ENCODE assay signal across 23 cellular contexts in the genomic region with DNA sequence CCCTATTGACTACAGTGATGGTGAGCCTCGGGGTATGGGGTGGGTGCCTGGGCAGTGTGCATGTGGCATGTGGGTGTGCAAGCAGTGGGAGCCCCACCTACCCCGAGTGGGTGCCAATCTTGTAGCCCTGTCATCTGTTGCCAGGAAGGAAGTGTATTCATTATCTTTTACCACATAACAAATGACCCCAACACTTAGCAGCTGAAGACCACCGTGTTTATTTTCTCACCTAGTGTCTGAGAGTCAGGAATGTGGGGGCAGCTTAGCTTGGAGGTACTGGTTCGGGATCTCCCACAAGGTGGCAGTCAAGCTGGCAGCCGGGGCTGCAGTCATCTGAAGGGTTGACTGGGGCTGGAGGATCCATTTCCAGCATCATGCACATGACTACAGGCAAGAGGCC. TPM values are rescaled to one million over a fixed set of nuclear protein-coding genes. Genes with fewer than 3 reads are reported as not detected.
DNase-seq lines count a peak whose midpoint lies in the region; ATAC-seq, FAIRE-seq and TF ChIP-seq lines count a peak whose summit lies in the region.
"Had no signal": no experiment of that assay in that cellular context is flagged by ENCODE, and none has a peak within 500 bp of the region (broad histone marks: within the 10 kb centered on the region; RNA-seq: fewer than 3 reads in every experiment).

No MANE protein-coding gene starts in this region.

- CTCF ChIA-PET in K562 (lab: Yijun Ruan, JAX; ENCODE audit: low intra/inter-chr PET ratio): no interaction called here
- CTCF ChIA-PET in HepG2 (lab: Yijun Ruan, JAX; ENCODE audit: low intra/inter-chr PET ratio, low total read pairs): interaction anchor here (2.4 kb wide), 1 partner anchor 112 kb away, joined by 6 read pairs; no protein-coding TSS in a partner anchor

- in situ Hi-C loops in K562 (cut with MboI): no loop called here
- in situ Hi-C loops in HepG2 (cut with HindIII; ENCODE audit: extremely low pct_ligation_motif_present, low pct_unique_long_range_greater_than_20kb): no loop called here

- H3K9me3 ChIP-seq in DOHH2 (ENCODE audit: control insufficient read depth, insufficient read depth, low read length) (no peaks in the 10 kb centered on the region), Karpas-422 (ENCODE audit: low read length) (no peaks in the 10 kb centered on the region), K562 (replicated peaks; ENCODE audit: control insufficient read depth, insufficient read depth, low read depth, low read length) (no peaks in the 10 kb centered on the region), HepG2 (ENCODE audit: low read length) (no peaks in the 10 kb centered on the region)
- H3K9me3 ChIP-seq: MG63 had no signal

- POLR2A ChIA-PET in K562 (lab: Yijun Ruan, JAX): interaction anchor here (0.5 to 2.0 kb wide), 5 partner anchors 8 to 13 kb away, joined by 3 to 6 read pairs (median 4); no protein-coding TSS in a partner anchor
- POLR2A ChIA-PET in HepG2 (lab: Yijun Ruan, JAX): interaction anchor here (1.1 kb wide), 1 partner anchor 204 kb away, joined by 3 read pairs; no protein-coding TSS in a partner anchor

- H3K27me3 ChIP-seq in DOHH2 (ENCODE audit: control insufficient read depth, low read length) (no peaks in the 10 kb centered on the region), Karpas-422 (ENCODE audit: low read length) (no peaks in the 10 kb centered on the region), K562 (ENCODE audit: control insufficient read depth in 2 of 2, insufficient read depth in 2 of 2, low read length in 2 of 2) (no peaks in the 10 kb centered on the region), HepG2 (ENCODE audit: control insufficient read depth in 1 of 2, insufficient read depth in 2 of 2, low read length in 2 of 2) (no peaks in the 10 kb centered on the region)
- H3K27me3 ChIP-seq: MG63 had no signal

- FAIRE-seq in K562 (lab: Jason Lieb, UNC) (no peak), HepG2 (lab: Jason Lieb, UNC) (no peak)
- FAIRE-seq: islet of Langerhans, TTC549 had no signal

- BruUV-seq in K562 (replicated peaks; lab: Mats Ljungman, UMichigan) (no TSS peak), HepG2 (replicated peaks; lab: Mats Ljungman, UMichigan) (no TSS peak)

- H3K9ac ChIP-seq in Karpas-422 (ENCODE audit: low read length): no peak overlapping the region
- no peak overlapping the region for H3K9ac ChIP-seq in K562 (ENCODE audit: insufficient read depth in 1 of 2, low read depth in 2 of 2, low read length in 2 of 2)
- no peak overlapping the region for H3K9ac ChIP-seq in HepG2 (ENCODE audit: insufficient read depth, low read depth, low read length)

- TF ChIP-seq EP300 in K562 (IDR thresholded peaks at IDR 0.05; ENCODE audit: low read length) (no peak), HepG2 (IDR thresholded peaks at IDR 0.05; ENCODE audit: low read depth in 2 of 2, low read length in 2 of 2) (no peak), HepG2 (CRISPR knock-in tag; IDR thresholded peaks at IDR 0.05; ENCODE audit: borderline replicate concordance) (no peak)

- intact Hi-C loops in K562 (cut with micrococcal nuclease): no loop called here
- intact Hi-C loops in HepG2 (cut with micrococcal nuclease; ENCODE audit: unreplicated experiment): no loop called here

- 85% methylated on average over 5 of the region's 5 CpGs for WGBS in K562 (ENCODE audit: insufficient coverage, low coverage, missing lambda C conversion rate)
- WGBS in HepG2 (ENCODE audit: low lambda C conversion rate): 93% methylated on average over 5 of the region's 5 CpGs

- no peaks in the 10 kb centered on the region for H3K9me1 ChIP-seq in K562 (ENCODE audit: control insufficient read depth, insufficient read depth, low read length)

- TF ChIP-seq RAD21 in K562 (CRISPR knock-in tag; conservative IDR thresholded peaks at IDR 0.05 in 1 of 2, IDR thresholded peaks at IDR 0.05 in 1 of 2) (no peak), HepG2 (CRISPR knock-in tag; IDR thresholded peaks at IDR 0.05) (no peak)

- H2AFZ ChIP-seq in Karpas-422 (ENCODE audit: low read length) (no peak overlapping the region), K562 (ENCODE audit: low read depth, low read length) (no peak overlapping the region), HepG2 (ENCODE audit: low read length) (no peak overlapping the region)

- H3K27ac ChIP-seq in DOHH2 (ENCODE audit: low read depth, low read length) (no peak overlapping the region), Karpas-422 (ENCODE audit: low read length) (no peak overlapping the region), K562 (ENCODE audit: extremely low read depth, low read depth, low read length) (no peak overlapping the region), HepG2 (ENCODE audit: extremely low read length, insufficient read depth, low read length) (no peak overlapping the region)

- DNase-seq in Karpas-422 (peak; percentile 43), K562 (ENCODE audit: extremely low read depth in 1 of 4, low spot score in 3 of 4) (no peak), HepG2 (ENCODE audit: low spot score) (no peak), NCI-H1436 treated with DMSO at 0.1 percent for 48 hours (lab: John Stamatoyannopoulos, UW) (no peak), AG08396 (ENCODE audit: low spot score) (no peak), NCI-H526 treated with DMSO at 0.1 percent for 48 hours (lab: John Stamatoyannopoulos, UW) (no peak)
- DNase-seq in central memory CD4-positive, alpha-beta T cell: no peak
- DNase-seq: activated CD4-positive, alpha-beta T cell treated with anti-CD3 and anti-CD28 coated beads for 1 hour; activated naive CD8-positive, alpha-beta T cell treated with anti-CD3 and anti-CD28 coated beads, Interleukin-2, amount 50 U/mL, for 24 hours; activated T-cell treated with anti-CD3 and anti-CD28 coated beads, Interleukin-2, amount 50 U/mL, for 24 hours; C1 segment of cervical spinal cord; COR-L47; left ventricle myocardium superior; MG63; naive thymus-derived CD4-positive, alpha-beta T cell; NCI-H1417 treated with DMSO at 0.1 percent for 48 hours; NCI-H2107; NK-92 treated with Interleukin-12 subunit alpha and Interleukin-12 subunit beta, amount 100 ng/mL, for 24 hours; nucleus accumbens; stimulated activated naive CD4-positive, alpha-beta T cell treated with Interleukin-2 at 50 U/mL for 16 hours had no signal

- H3K9me2 ChIP-seq in DOHH2 (replicated peaks; ENCODE audit: control insufficient read depth, low read length) (no peaks in the 10 kb centered on the region), Karpas-422 (replicated peaks; ENCODE audit: insufficient read depth, low read length) (no peaks in the 10 kb centered on the region)

- H3K4me2 ChIP-seq in DOHH2 (ENCODE audit: low read length): no peak overlapping the region
- no peak overlapping the region for H3K4me2 ChIP-seq in Karpas-422 (ENCODE audit: low read depth, low read length, poor library complexity, severe bottlenecking)
- no peak overlapping the region for H3K4me2 ChIP-seq in K562 (ENCODE audit: insufficient read depth, low read length)
- H3K4me2 ChIP-seq in HepG2 (ENCODE audit: low read depth, low read length): no peak overlapping the region

- H3K4me1 ChIP-seq in DOHH2 (ENCODE audit: control insufficient read depth, low read length): no peaks in the 10 kb centered on the region
- H3K4me1 ChIP-seq in Karpas-422 (ENCODE audit: low read length): no peaks in the 10 kb centered on the region
- H3K4me1 ChIP-seq in K562 (replicated peaks in 1 of 2; ENCODE audit: control insufficient read depth in 2 of 2, insufficient read depth in 2 of 2, low read length in 2 of 2): peaks cover 0 to 5% of the 10 kb centered on the region in 2 experiments; a peak in 1 of 5 replicates
- no peaks in the 10 kb centered on the region for H3K4me1 ChIP-seq in HepG2 (ENCODE audit: insufficient read depth, low read length)

- peak; percentile 17 for TF ChIP-seq CTCF in DOHH2 (IDR thresholded peaks at IDR 0.05; ENCODE audit: low read depth, low read length, poor library complexity, severe bottlenecking)
- no peak for TF ChIP-seq CTCF in K562 (IDR thresholded peaks at IDR 0.05 in 2 of 3, conservative IDR thresholded peaks at IDR 0.05 in 1 of 3; ENCODE audit: insufficient read depth in 2 of 3, low read depth in 1 of 3, low read length in 3 of 3)
- peak; percentile 45 for TF ChIP-seq CTCF in HepG2 (CRISPR knock-in tag; IDR thresholded peaks at IDR 0.05)

- H3K79me2 ChIP-seq in DOHH2 (ENCODE audit: control insufficient read depth, low read length) (no peaks in the 10 kb centered on the region), Karpas-422 (ENCODE audit: low read length) (no peaks in the 10 kb centered on the region), K562 (ENCODE audit: control insufficient read depth, insufficient read depth, low read length) (no peaks in the 10 kb centered on the region), HepG2 (ENCODE audit: insufficient read depth, low read length) (no peaks in the 10 kb centered on the region)

- ATAC-seq in K562: no peak; the same call in 2 of the 3 replicates
- peak; percentile 22; the same call in 2 of the 3 replicates for ATAC-seq in HepG2
- ATAC-seq: activated naive CD8-positive, alpha-beta T cell treated with anti-CD3 and anti-CD28 coated beads, Interleukin-2, amount 50 U/mL, for 24 hours; left ventricle myocardium superior; naive thymus-derived CD4-positive, alpha-beta T cell had no signal

- no peaks in the 10 kb centered on the region for H3F3A ChIP-seq in DOHH2 (ENCODE audit: control insufficient read depth, insufficient read depth)

- no peak overlapping the region for H3K4me3 ChIP-seq in DOHH2 (ENCODE audit: low read length)
- no peak overlapping the region for H3K4me3 ChIP-seq in Karpas-422 (ENCODE audit: low read length)
- no peak overlapping the region for H3K4me3 ChIP-seq in K562
- H3K4me3 ChIP-seq in HepG2 (replicated peaks in 1 of 3; ENCODE audit: insufficient read depth in 1 of 3, low read depth in 2 of 3, low read length in 3 of 3): no peak overlapping the region
- H3K4me3 ChIP-seq: MG63 had no signal

- H4K20me1 ChIP-seq in DOHH2 (ENCODE audit: control insufficient read depth, insufficient read depth, low read depth, low read length) (no peaks in the 10 kb centered on the region), Karpas-422 (ENCODE audit: insufficient read depth, low read depth, low read length) (no peaks in the 10 kb centered on the region), K562 (replicated peaks; ENCODE audit: control insufficient read depth, insufficient read depth, low read length) (no peaks in the 10 kb centered on the region), HepG2 (ENCODE audit: insufficient read depth, low read length) (no peaks in the 10 kb centered on the region)

- TF ChIP-seq POLR2A in K562 (conservative IDR thresholded peaks at IDR 0.05): no peak
- no peak for TF ChIP-seq POLR2A in HepG2 (IDR thresholded peaks at IDR 0.05; ENCODE audit: insufficient read depth in 1 of 2, low read depth in 2 of 2, low read length in 2 of 2)

- H3K36me3 ChIP-seq in DOHH2 (ENCODE audit: control insufficient read depth, low read length) (peaks cover 12% of the 10 kb centered on the region), Karpas-422 (ENCODE audit: insufficient read depth, low read length) (no peaks in the 10 kb centered on the region), K562 (ENCODE audit: control insufficient read depth, insufficient read depth, low read length) (peaks cover 97% of the 10 kb centered on the region; the same call in 2 of the 3 replicates), HepG2 (replicated peaks in 1 of 2; ENCODE audit: control insufficient read depth in 1 of 2, insufficient read depth in 2 of 2, low read length in 2 of 2) (peaks cover 35 to 93% of the 10 kb centered on the region in 2 experiments)
- H3K36me3 ChIP-seq: MG63 had no signal

RNA-seq across cellular contexts. Expression of a gene that starts 21.7 kb away (rescaled TPM):
- not detected in 2 replicates for total RNA-seq in Karpas-422 (2014; rRNA removed; shearing (Covaris generic); ENCODE audit: low replicate concordance)
- 148 and 195 TPM in 2 replicates for total RNA-seq in K562 (2011; cell fraction: chromatin; rRNA removed; ENCODE audit: low replicate concordance)
- total RNA-seq in K562 (2011; cell fraction: nucleolus; rRNA removed): 85.0 and 125 TPM in 2 replicates
- total RNA-seq in K562 (2011; cell fraction: nucleoplasm; rRNA removed): 115 and 137 TPM in 2 replicates
- total RNA-seq in K562 (2014; rRNA removed) (10.6 and 17.3 TPM in 2 replicates), K562 (2014; rRNA removed; fragmentation: Illumina TruSeq; extraction: Trizol) (10.6 and 13.2 TPM in 2 replicates), K562 (2015; rRNA removed; fragmentation: Illumina TruSeq; extraction: Trizol) (12.5 and 14.6 TPM in 2 replicates), K562 (2021) (19.5 and 20.2 TPM in 2 replicates), HepG2 (2016; rRNA removed; fragmentation: Illumina TruSeq; extraction: Trizol) (25.9 and 28.9 TPM in 2 replicates)
- polyA plus RNA-seq in K562 (2011; rRNA removed) (12.7 and 15.1 TPM in 2 replicates), K562 (2014; fragmentation: Illumina TruSeq; extraction: Trizol) (15.5 and 17.0 TPM in 2 replicates), K562 (2014; fragmentation: Nextera tagmentation; extraction: Ambion mirVana) (1 to 10 TPM; 4.0 to 6.1 TPM), K562 (2014; rRNA removed) (12.5 and 12.8 TPM in 2 replicates), HepG2 (2011; rRNA removed) (27.0 and 30.0 TPM in 2 replicates)
- polyA plus RNA-seq in K562 (2011; cell fraction: cytosol; rRNA removed): 9.9 and 11.6 TPM in 2 replicates
- 40.1 and 59.5 TPM in 2 replicates for polyA plus RNA-seq in K562 (2011; cell fraction: nucleus; rRNA removed)
- polyA plus RNA-seq in K562 (2012): 11.7 and 15.5 TPM in 2 replicates
- 26.1 and 33.6 TPM in 2 replicates for polyA minus RNA-seq in K562 (2011; rRNA and poly(A)+ RNA removed)
- polyA minus RNA-seq in K562 (2011; cell fraction: cytosol; rRNA and poly(A)+ RNA removed): 9.7 and 11.9 TPM in 2 replicates
- polyA minus RNA-seq in K562 (2011; cell fraction: nucleus; rRNA and poly(A)+ RNA removed): 43.8 and 54.1 TPM in 2 replicates
- total RNA-seq in HepG2 (2016; cell fraction: cytosol; rRNA removed; fragmentation: Illumina TruSeq; extraction: Trizol; ENCODE audit: low read depth): 4.8 and 7.1 TPM in 2 replicates
- 24.2 and 27.1 TPM in 2 replicates for total RNA-seq in HepG2 (2016; cell fraction: insoluble cytoplasmic fraction; rRNA removed; fragmentation: Illumina TruSeq; extraction: Trizol)
- 7.2 and 8.5 TPM in 2 replicates for total RNA-seq in HepG2 (2016; cell fraction: membrane; rRNA removed; fragmentation: Illumina TruSeq; extraction: Trizol)
- 41.8 and 48.3 TPM in 2 replicates for total RNA-seq in HepG2 (2016; cell fraction: nucleus; rRNA removed; fragmentation: Illumina TruSeq; extraction: Trizol)
- 12.0 and 14.4 TPM in 2 replicates for polyA plus RNA-seq in HepG2 (2011; cell fraction: cytosol; rRNA removed)
- polyA plus RNA-seq in HepG2 (2011; cell fraction: nucleus; rRNA removed): 50.8 and 61.5 TPM in 2 replicates
- polyA plus RNA-seq in HepG2 (2012): 19.4 and 27.4 TPM in 2 replicates
- 3.2 and 3.5 TPM in 2 replicates for polyA plus RNA-seq in HepG2 (2016; cell fraction: cytosol; fragmentation: Illumina TruSeq; extraction: Trizol; ENCODE audit: low read depth)
- polyA plus RNA-seq in HepG2 (2016; cell fraction: insoluble cytoplasmic fraction; fragmentation: Illumina TruSeq; extraction: Trizol; ENCODE audit: low read depth): 27.4 and 32.8 TPM in 2 replicates
- polyA plus RNA-seq in HepG2 (2016; cell fraction: membrane; fragmentation: Illumina TruSeq; extraction: Trizol; ENCODE audit: low read depth): 8.6 and 8.7 TPM in 2 replicates
- polyA plus RNA-seq in HepG2 (2016; cell fraction: nucleus; fragmentation: Illumina TruSeq; extraction: Trizol; ENCODE audit: insufficient read depth, low read depth): 46.3 and 54.4 TPM in 2 replicates
- 33.1 and 81.7 TPM in 2 replicates for polyA minus RNA-seq in HepG2 (2011; rRNA and poly(A)+ RNA removed; ENCODE audit: low replicate concordance)
- polyA minus RNA-seq in HepG2 (2011; cell fraction: cytosol; rRNA and poly(A)+ RNA removed): 16.2 and 25.9 TPM in 2 replicates
- polyA minus RNA-seq in HepG2 (2011; cell fraction: nucleus; rRNA and poly(A)+ RNA removed): 90.9 and 100.0 TPM in 2 replicates

Comparison
In these comparisons a context has a peak if more than half of its experiments do, and no peak if none do; other contexts are left out.
1. CTCF ChIP-seq: peak in DOHH2 (single experiment) and HepG2 (single experiment); none in K562 (0 of 3).